Comparison of ENCODE assay signal across 1 cellular context in the genomic region with DNA sequence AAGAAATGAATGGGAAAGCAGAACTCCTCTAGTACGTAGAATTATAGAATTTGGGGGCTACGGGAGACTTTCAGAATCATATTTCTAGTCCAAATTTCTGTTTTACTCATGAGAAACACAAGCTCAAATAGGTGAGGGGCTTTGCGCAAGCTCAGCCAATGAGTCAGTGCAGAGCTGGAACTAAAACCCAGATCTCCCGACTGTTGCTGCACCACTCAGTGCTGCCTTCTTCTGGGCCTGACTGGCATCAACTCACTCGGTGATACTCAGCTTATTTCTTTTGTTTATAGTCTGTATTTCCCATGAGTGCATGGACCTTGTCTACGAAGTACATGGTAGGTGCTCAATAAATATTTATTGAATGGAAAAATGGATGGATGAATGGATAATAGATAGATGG.
TF ChIP-seq lines count a peak whose summit lies in the region.

No MANE protein-coding gene starts in this region.

TF ChIP-seq in HCT116, 20 proteins besides CTCF, POLR2A, EP300 and RAD21 (continued from another document):
- no peak for TF ChIP-seq EZH2phosphoT487 (IDR thresholded peaks at IDR 0.05; ENCODE audit: borderline replicate concordance)
